In the genomic region with DNA sequence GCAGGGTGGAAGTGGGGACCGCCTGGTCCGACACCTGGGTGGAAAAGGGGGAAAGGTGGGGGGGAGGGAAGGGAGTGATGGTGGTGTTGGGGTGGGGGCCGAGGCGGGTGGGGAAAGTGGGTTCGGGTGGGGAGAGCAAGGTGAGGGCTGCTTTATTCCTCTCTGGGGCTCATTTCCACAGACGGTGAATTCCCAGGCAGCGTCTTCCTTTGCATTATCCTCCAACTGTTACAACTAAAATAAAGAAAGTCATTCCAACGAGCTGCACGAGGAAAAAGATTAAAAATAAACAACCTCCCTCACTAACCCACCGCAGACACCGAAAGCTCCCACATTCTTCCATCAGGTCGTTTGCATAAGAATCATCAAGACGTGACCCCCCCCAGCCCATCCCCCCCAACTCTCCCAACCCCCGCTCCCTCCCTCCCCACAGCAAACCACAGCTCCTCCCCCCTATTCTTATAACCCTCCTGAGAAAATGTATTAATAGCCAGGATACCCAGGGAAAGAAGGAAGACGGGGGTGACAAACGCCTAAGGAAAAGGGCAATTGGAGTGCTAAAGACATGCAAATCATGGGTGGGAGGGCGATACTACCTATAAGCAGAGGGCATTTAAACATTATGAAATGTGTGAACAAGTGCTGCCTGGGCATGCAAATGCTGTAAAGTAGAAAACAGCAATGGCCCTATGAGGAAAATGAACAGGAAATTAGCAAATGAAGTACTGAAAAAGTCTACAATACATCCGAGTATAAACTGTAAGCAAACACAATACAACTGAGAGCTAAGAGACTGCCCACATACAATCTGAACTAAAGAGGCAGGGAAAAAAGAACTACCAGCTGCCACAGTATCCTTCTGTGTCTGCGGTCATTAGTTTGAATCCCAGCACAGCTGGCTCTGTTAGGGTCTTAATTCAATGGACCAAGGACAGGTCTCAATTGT, we compare ENCODE assay signal across 8 cellular contexts. TPM values are rescaled to one million over a fixed set of nuclear protein-coding genes. Genes with fewer than 3 reads are reported as not detected.
DNase-seq lines count a peak whose midpoint lies in the region; ATAC-seq and TF ChIP-seq lines count a peak whose summit lies in the region.

No MANE protein-coding gene starts in this region.

- peak overlapping the region; percentile 89 for H3K9ac ChIP-seq in OCI-LY3 (ENCODE audit: low read length)

- H2AFZ ChIP-seq in OCI-LY3 (ENCODE audit: low read depth, low read length): peak overlapping the region; percentile 65; the same call in 1 of the 2 replicates

- peaks cover 0 to 4% (median 0%) of the 10 kb centered on the region in 8 donors for H3K9me3 Mint-ChIP-seq in CD4-positive, alpha-beta memory T cell
- no peaks in the 10 kb centered on the region for H3K9me3 Mint-ChIP-seq in natural killer cell

- TF ChIP-seq CTCF in OCI-LY3 (IDR thresholded peaks at IDR 0.05; ENCODE audit: low read depth, low read length): no peak
- no peak for TF ChIP-seq CTCF in natural killer cell (IDR thresholded peaks at IDR 0.05)

- H3K27me3 Mint-ChIP-seq in CD4-positive, alpha-beta memory T cell: peaks cover 24 to 37% of the 10 kb centered on the region in 2 donors
- H3K27me3 Mint-ChIP-seq in natural killer cell (ENCODE audit: low read depth in 2 of 2): peaks cover 25 to 39% of the 10 kb centered on the region in 2 donors

- H3K9me3 ChIP-seq in CD4-positive, alpha-beta memory T cell (ENCODE audit: control insufficient read depth in 1 of 2, low read length in 2 of 2): no peaks in the 10 kb centered on the region
- H3K9me3 ChIP-seq in OCI-LY3 (ENCODE audit: insufficient read depth, low read length): no peaks in the 10 kb centered on the region
- no peaks in the 10 kb centered on the region for H3K9me3 ChIP-seq in effector memory CD4-positive, alpha-beta T cell (ENCODE audit: control insufficient read depth, low read length)

- no peak overlapping the region for H3K4me3 ChIP-seq in CD4-positive, alpha-beta memory T cell (ENCODE audit: low read length in 2 of 2)
- H3K4me3 ChIP-seq in OCI-LY3 (ENCODE audit: low read length): peak overlapping the region; percentile 85
- H3K4me3 ChIP-seq in effector memory CD4-positive, alpha-beta T cell (ENCODE audit: insufficient read depth, low read depth, low read length, poor library complexity, severe bottlenecking): peak overlapping the region; percentile 41

- peaks cover 25% of the 10 kb centered on the region for H3K4me1 ChIP-seq in CD4-positive, alpha-beta memory T cell (ENCODE audit: insufficient read depth, low read length)
- H3K4me1 ChIP-seq in OCI-LY3 (ENCODE audit: low read length): peaks cover 43% of the 10 kb centered on the region
- H3K4me1 ChIP-seq in effector memory CD4-positive, alpha-beta T cell (ENCODE audit: control insufficient read depth, insufficient read depth, low read length, poor library complexity, severe bottlenecking): peaks cover 15% of the 10 kb centered on the region

- peak overlapping the region in 4 of 7 donors; percentile 42 to 89 (median 67) for H3K27ac Mint-ChIP-seq in CD4-positive, alpha-beta memory T cell
- H3K27ac Mint-ChIP-seq in natural killer cell: peak overlapping the region; percentile 17 to 78

- peaks cover 6% of the 10 kb centered on the region for H3K79me2 ChIP-seq in OCI-LY3 (ENCODE audit: low read length)

- DNase-seq in CD4-positive, alpha-beta memory T cell: peak in 2 of 5 donors; percentile 11 to 24
- no peak for DNase-seq in effector memory CD4-positive, alpha-beta T cell
- no peak for DNase-seq in natural killer cell
- no peak for DNase-seq in activated effector memory CD4-positive, alpha-beta T cell treated with anti-CD3 and anti-CD28 coated beads, Interleukin-2, amount 50 U/mL, for 16 hours
- DNase-seq in stimulated activated CD4-positive, alpha-beta T cell treated with anti-CD3 and anti-CD28 coated beads, Interleukin-2, amount 100 ng/mL, for 24 hours: no peak

- no peaks in the 10 kb centered on the region for H3K27me3 ChIP-seq in CD4-positive, alpha-beta memory T cell (ENCODE audit: insufficient read depth, low read length)
- no peaks in the 10 kb centered on the region for H3K27me3 ChIP-seq in OCI-LY3 (ENCODE audit: low read depth, low read length)
- H3K27me3 ChIP-seq in effector memory CD4-positive, alpha-beta T cell (replicated peaks; ENCODE audit: control insufficient read depth, insufficient read depth, low read length, poor library complexity, severe bottlenecking): no peaks in the 10 kb centered on the region

- H3K4me1 Mint-ChIP-seq in CD4-positive, alpha-beta memory T cell: peaks cover 20 to 50% (median 37%) of the 10 kb centered on the region in 4 donors
- H3K4me1 Mint-ChIP-seq in natural killer cell: peaks cover 41 to 48% of the 10 kb centered on the region in 2 donors

- H3K36me3 ChIP-seq in CD4-positive, alpha-beta memory T cell (ENCODE audit: insufficient read depth, low read length): no peaks in the 10 kb centered on the region
- H3K36me3 ChIP-seq in OCI-LY3 (replicated peaks; ENCODE audit: low read depth, low read length): no peaks in the 10 kb centered on the region
- H3K36me3 ChIP-seq in effector memory CD4-positive, alpha-beta T cell (ENCODE audit: control insufficient read depth, insufficient read depth, low read length): no peaks in the 10 kb centered on the region

- peak overlapping the region; percentile 81 to 84 (median 82) for H3K4me3 Mint-ChIP-seq in CD4-positive, alpha-beta memory T cell
- H3K4me3 Mint-ChIP-seq in natural killer cell: peak overlapping the region; percentile 88

- POLR2A ChIA-PET in CD4-positive, alpha-beta memory T cell (lab: Charles Lee; ENCODE audit: partially characterized antibody): no interaction called here

- peak overlapping the region; percentile 74 for H3K4me2 ChIP-seq in OCI-LY3 (ENCODE audit: low read length)

- H3K36me3 Mint-ChIP-seq in CD4-positive, alpha-beta memory T cell: no peaks in the 10 kb centered on the region
- H3K36me3 Mint-ChIP-seq in natural killer cell: no peaks in the 10 kb centered on the region

- no peak overlapping the region for H3K27ac ChIP-seq in CD4-positive, alpha-beta memory T cell (ENCODE audit: low read depth, low read length)
- peak overlapping the region; percentile 63 for H3K27ac ChIP-seq in OCI-LY3 (ENCODE audit: low read length)
- no peak overlapping the region for H3K27ac ChIP-seq in effector memory CD4-positive, alpha-beta T cell (ENCODE audit: insufficient read depth, low read length, poor library complexity, severe bottlenecking)

- H4K20me1 ChIP-seq in OCI-LY3 (ENCODE audit: insufficient read depth, low read length): no peaks in the 10 kb centered on the region

- intact Hi-C loops in CD4-positive, alpha-beta memory T cell (cut with micrococcal nuclease): loop anchor here (10.0 kb wide), 1 partner anchor 983 kb away; the partner anchor contains the start of gene PPA2
- intact Hi-C loops in natural killer cell (cut with micrococcal nuclease): loop anchor here (5.0 kb wide), 1 partner anchor 980 kb away; the partner anchor contains the start of gene PPA2

- ATAC-seq in GM18867 (IDR thresholded peaks at IDR 0.05; ENCODE audit: unreplicated experiment): peak; percentile 44
- ATAC-seq in HG03025 (IDR thresholded peaks at IDR 0.05; ENCODE audit: low FRiP score, unreplicated experiment): peak; percentile 41
- ATAC-seq in natural killer cell: no peak

- CTCF ChIA-PET in CD4-positive, alpha-beta memory T cell (lab: Charles Lee; ENCODE audit: partially characterized antibody): no interaction called here

RNA-seq across cellular contexts. Expression of gene CXXC4, which starts 2.6 kb away (rescaled TPM):
- total RNA-seq in CD4-positive, alpha-beta memory T cell: under 1 TPM; 0.08 to 0.12 TPM
- not detected for polyA plus RNA-seq in CD4-positive, alpha-beta memory T cell
- 1 to 10 TPM in 1 of 3 donors, under 1 TPM in 2; 0.77 to 2.1 (median 0.82) TPM for total RNA-seq in natural killer cell

Comparison
In these comparisons a context has a peak if more than half of its experiments do, and no peak if none do; other contexts are left out.
1. H3K4me3 ChIP-seq: peak in OCI-LY3 (single experiment) and effector memory CD4-positive, alpha-beta T cell (single experiment); none in CD4-positive, alpha-beta memory T cell (0 of 2).
2. ATAC-seq: peak in GM18867 (single experiment) and HG03025 (single experiment); none in natural killer cell (0 of 3).